ENCODE assay signal across 12 cellular contexts in the genomic region with DNA sequence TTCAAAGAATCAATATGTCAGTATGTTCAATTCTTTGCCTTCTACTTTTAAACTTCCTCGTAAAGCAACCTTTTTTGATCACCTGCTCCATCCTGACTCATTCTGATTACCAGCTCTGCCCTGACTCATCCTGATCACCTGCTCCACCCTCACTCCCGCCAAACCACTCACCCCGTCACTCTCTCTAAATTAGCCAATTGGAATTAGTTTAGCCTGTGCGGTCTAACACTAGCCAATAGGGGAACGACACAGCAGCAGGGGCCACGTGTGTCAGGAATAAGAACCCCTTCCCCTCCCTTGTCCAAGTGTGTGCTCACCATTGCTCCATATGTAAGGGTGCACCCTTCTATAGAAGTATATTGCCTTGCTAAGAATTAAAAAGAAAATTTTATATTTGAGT. TPM values are rescaled to one million over a fixed set of nuclear protein-coding genes. Genes with fewer than 3 reads are reported as not detected.
DNase-seq lines count a peak whose midpoint lies in the region; ATAC-seq and TF ChIP-seq lines count a peak whose summit lies in the region.
"Not testable (repeated sequence)": the region's sequence is repeated elsewhere in the genome, so short reads cannot be mapped to it uniquely, and the experiment has no call there.
"Had no signal": no experiment of that assay in that cellular context is flagged by ENCODE, and none has a peak within 500 bp of the region (broad histone marks: within the 10 kb centered on the region; RNA-seq: fewer than 3 reads in every experiment).

No MANE protein-coding gene starts in this region.

- not testable (repeated sequence) for H3K27ac Mint-ChIP-seq in activated CD8-positive, alpha-beta T cell treated with anti-CD3 and anti-CD28 coated beads for 36 hours

- CTCF ChIA-PET in activated CD8-positive, alpha-beta T cell treated with anti-CD3 and anti-CD28 coated beads for 36 hours (lab: Charles Lee): not testable (repeated sequence)

- POLR2A ChIA-PET in activated CD8-positive, alpha-beta T cell treated with anti-CD3 and anti-CD28 coated beads for 36 hours (lab: Charles Lee): not testable (repeated sequence)

- intact Hi-C loops in activated CD8-positive, alpha-beta T cell treated with anti-CD3 and anti-CD28 coated beads for 36 hours (cut with micrococcal nuclease): not testable (repeated sequence)

- not testable (repeated sequence) for H3K9me3 Mint-ChIP-seq in activated CD8-positive, alpha-beta T cell treated with anti-CD3 and anti-CD28 coated beads for 36 hours

- H3K4me1 ChIP-seq in RWPE2 (ENCODE audit: insufficient read depth, poor library complexity, severe bottlenecking): peaks cover 23% of the 10 kb centered on the region

- not testable (repeated sequence) for H3K9me3 ChIP-seq in RWPE2 (ENCODE audit: severe bottlenecking)

- H3K27me3 ChIP-seq in RWPE2 (ENCODE audit: insufficient read depth, poor library complexity, severe bottlenecking): not testable (repeated sequence)

- not testable (repeated sequence) for H3K4me3 ChIP-seq in RWPE2 (ENCODE audit: severe bottlenecking); epithelial cell of esophagus (ENCODE audit: low read length); retinal pigment epithelial cell (ENCODE audit: low read length)

- TF ChIP-seq CTCF in RWPE2 (IDR thresholded peaks at IDR 0.05; ENCODE audit: poor library complexity, severe bottlenecking); activated CD8-positive, alpha-beta T cell treated with anti-CD3 and anti-CD28 coated beads for 36 hours (IDR thresholded peaks at IDR 0.05); epithelial cell of esophagus (IDR thresholded peaks at IDR 0.05; ENCODE audit: insufficient read depth, low read depth, low read length, missing control alignments); retinal pigment epithelial cell (conservative IDR thresholded peaks at IDR 0.05; ENCODE audit: low read depth, low read length): not testable (repeated sequence)

- not testable (repeated sequence) for H3K36me3 Mint-ChIP-seq in activated CD8-positive, alpha-beta T cell treated with anti-CD3 and anti-CD28 coated beads for 36 hours (ENCODE audit: low read depth)

- ATAC-seq in RWPE2 (ENCODE audit: low read depth): peak; percentile 92
- ATAC-seq in activated CD8-positive, alpha-beta T cell treated with anti-CD3 and anti-CD28 coated beads for 36 hours: peak; percentile 34

- DNase-seq in ELF-1 (ENCODE audit: low read depth, low spot score) (peak; percentile 17), NCI-H2029 (lab: John Stamatoyannopoulos, UW) (peak; percentile 11), RWPE2 (ENCODE audit: low spot score) (peak; percentile 80), epithelial cell of esophagus (ENCODE audit: low read depth) (peak; percentile 90), islet precursor cell (peak; percentile 63), retinal pigment epithelial cell (ENCODE audit: low read depth) (peak; percentile 29)
- DNase-seq in activated CD8-positive, alpha-beta T cell treated with anti-CD3 and anti-CD28 coated beads for 36 hours: peak; percentile 33

- not testable (repeated sequence) for H3K4me3 Mint-ChIP-seq in activated CD8-positive, alpha-beta T cell treated with anti-CD3 and anti-CD28 coated beads for 36 hours

- H3K27ac ChIP-seq in RWPE2 (ENCODE audit: poor library complexity, severe bottlenecking): peak overlapping the region; percentile 64

- not testable (repeated sequence) for H3K36me3 ChIP-seq in RWPE2 (ENCODE audit: low read depth)

- H3K4me1 Mint-ChIP-seq in activated CD8-positive, alpha-beta T cell treated with anti-CD3 and anti-CD28 coated beads for 36 hours (ENCODE audit: low read depth): not testable (repeated sequence)

- not testable (repeated sequence) for H3K27me3 Mint-ChIP-seq in activated CD8-positive, alpha-beta T cell treated with anti-CD3 and anti-CD28 coated beads for 36 hours

RNA-seq across cellular contexts. Expression of a gene that starts 1.5 kb away (rescaled TPM):
- not detected for total RNA-seq in activated CD8-positive, alpha-beta T cell treated with anti-CD3 and anti-CD28 coated beads for 36 hours
- total RNA-seq: breast epithelium; CD8-positive, alpha-beta memory T cell; heart right ventricle; lower leg skin; progenitor cell of endocrine pancreas had no signal

Comparison
In these comparisons a context has a peak if more than half of its experiments do, and no peak if none do; other contexts are left out.
1. DNase-seq: peak in every context shown above with its lines; median percentile 90 in epithelial cell of esophagus; 80 in RWPE2; 63 in islet precursor cell; 33 in activated CD8-positive, alpha-beta T cell treated with anti-CD3 and anti-CD28 coated beads for 36 hours; 29 in retinal pigment epithelial cell; 17 in ELF-1; 11 in NCI-H2029.